ENCODE assay signal across 1 cellular context in genomic region chr15:38453971-38454686, GRCh38.
TF ChIP-seq lines count a peak whose summit lies in the region.

TSS of gene FAM98B (plus strand) at chr15:38454127. CDS start at chr15:38454162, 35 bp downstream.

TF ChIP-seq in K562, 482 proteins besides CTCF, POLR2A, EP300 and RAD21 (continued from another document and continues in another):
- no peak for TF ChIP-seq E2F8 (IDR thresholded peaks at IDR 0.05; ENCODE audit: low read depth, partially characterized antibody)
- TF ChIP-seq EZH2 (IDR thresholded peaks at IDR 0.05; ENCODE audit: borderline replicate concordance, low read depth, low read length): no peak
- TF ChIP-seq XRCC5 (IDR thresholded peaks at IDR 0.05; ENCODE audit: low read depth, low read length): peak; percentile 97
- TF ChIP-seq ZNF696 (CRISPR knock-in tag; conservative IDR thresholded peaks at IDR 0.05): no peak
- TF ChIP-seq ATF4 (CRISPR knock-in tag; IDR thresholded peaks at IDR 0.05): no peak
- TF ChIP-seq GTF2B (IDR thresholded peaks at IDR 0.05; ENCODE audit: extremely low read depth, insufficient read length): no peak
- TF ChIP-seq NFATC3 (IDR thresholded peaks at IDR 0.05): no peak
- no peak for TF ChIP-seq CEBPG (CRISPR knock-in tag; IDR thresholded peaks at IDR 0.05)
- TF ChIP-seq CEBPG (tag; conservative IDR thresholded peaks at IDR 0.05 in 1 of 2, IDR thresholded peaks at IDR 0.05 in 1 of 2): no peak
- TF ChIP-seq ZNF316 (IDR thresholded peaks at IDR 0.05): no peak
- peak; percentile 21 to 87 (median 72) for TF ChIP-seq YY1 (IDR thresholded peaks at IDR 0.05; ENCODE audit: borderline replicate concordance in 1 of 3, control insufficient read depth in 1 of 3, extremely low read depth in 1 of 3, insufficient read depth in 3 of 3, insufficient read length in 1 of 3, insufficient replicate concordance in 2 of 3, low read depth in 1 of 3, low read length in 2 of 3)
- TF ChIP-seq HDAC3 (IDR thresholded peaks at IDR 0.05; ENCODE audit: borderline replicate concordance, partially characterized antibody): peak; percentile 31
- TF ChIP-seq FOXK1 (CRISPR knock-in tag; IDR thresholded peaks at IDR 0.05; ENCODE audit: borderline replicate concordance): no peak
- TF ChIP-seq ZNF175 (CRISPR knock-in tag; IDR thresholded peaks at IDR 0.05; ENCODE audit: low read depth): no peak
- TF ChIP-seq ZBTB8A (IDR thresholded peaks at IDR 0.05; ENCODE audit: partially characterized antibody): no peak
- TF ChIP-seq KAT7 (CRISPR knock-in tag; IDR thresholded peaks at IDR 0.05; ENCODE audit: borderline replicate concordance): no peak
- peak; percentile 93 for TF ChIP-seq NR2C1 (IDR thresholded peaks at IDR 0.05)
- TF ChIP-seq NR2C1 (tag; IDR thresholded peaks at IDR 0.05): peak; percentile 98
- peak; percentile 91; the same call in 1 of the 2 replicates for TF ChIP-seq LCOR (CRISPR knock-in tag; IDR thresholded peaks at IDR 0.05)
- TF ChIP-seq PYGO2 (tag; IDR thresholded peaks at IDR 0.05): peak; percentile 66; the same call in 1 of the 2 replicates
- TF ChIP-seq AFF1 (IDR thresholded peaks at IDR 0.05; ENCODE audit: low read depth in 1 of 2, partially characterized antibody in 2 of 2): peak in 1 of 2 experiments; percentile 50
- TF ChIP-seq PBX2 (CRISPR knock-in tag; IDR thresholded peaks at IDR 0.05; ENCODE audit: low read depth): no peak
- TF ChIP-seq PBX2 (tag; conservative IDR thresholded peaks at IDR 0.05; ENCODE audit: low read depth): no peak
- TF ChIP-seq ZNF277 (CRISPR knock-in tag; IDR thresholded peaks at IDR 0.05; ENCODE audit: borderline replicate concordance): no peak
- no peak for TF ChIP-seq SMARCA5 (IDR thresholded peaks at IDR 0.05)
- no peak for TF ChIP-seq ZNF274 (IDR thresholded peaks at IDR 0.05; ENCODE audit: borderline replicate concordance, low read depth, low read length)
- TF ChIP-seq NR3C1 (CRISPR knock-in tag; IDR thresholded peaks at IDR 0.05): no peak
- no peak for TF ChIP-seq PHB2 (IDR thresholded peaks at IDR 0.05; ENCODE audit: low read depth)
- TF ChIP-seq SAFB (IDR thresholded peaks at IDR 0.05; ENCODE audit: borderline replicate concordance, low read depth, low read length): no peak
- TF ChIP-seq STAT6 (CRISPR knock-in tag; IDR thresholded peaks at IDR 0.05): no peak
- TF ChIP-seq ETS1 (conservative IDR thresholded peaks at IDR 0.05; ENCODE audit: control insufficient read depth, low read depth, low read length): peak; percentile 78; the same call in 1 of the 2 replicates
- TF ChIP-seq ZNF121 (CRISPR knock-in tag; conservative IDR thresholded peaks at IDR 0.05): no peak
- no peak for TF ChIP-seq RBM17 (IDR thresholded peaks at IDR 0.05; ENCODE audit: borderline replicate concordance, low read depth, low read length)
- TF ChIP-seq TEAD1 (CRISPR knock-in tag; IDR thresholded peaks at IDR 0.05): peak; percentile 51 to 60; a peak in 2 of 4 replicates
- TF ChIP-seq GTF2F1 (IDR thresholded peaks at IDR 0.05; ENCODE audit: low read depth, low read length): peak; percentile 75; the same call in 1 of the 2 replicates
- no peak for TF ChIP-seq DLX4 (CRISPR knock-in tag; IDR thresholded peaks at IDR 0.05)
- TF ChIP-seq ZKSCAN8 (CRISPR knock-in tag; IDR thresholded peaks at IDR 0.05): no peak
- no peak for TF ChIP-seq HMG20B (CRISPR knock-in tag; IDR thresholded peaks at IDR 0.05)
- no peak for TF ChIP-seq NUFIP1 (IDR thresholded peaks at IDR 0.05; ENCODE audit: partially characterized antibody)
- peak; percentile 50; the same call in 1 of the 2 replicates for TF ChIP-seq ZNF511 (CRISPR knock-in tag; IDR thresholded peaks at IDR 0.05)
- no peak; the same call in 1 of the 2 replicates for TF ChIP-seq ZNF561 (CRISPR knock-in tag; conservative IDR thresholded peaks at IDR 0.05)
- TF ChIP-seq E2F1 (CRISPR knock-in tag; IDR thresholded peaks at IDR 0.05): no peak
- no peak for TF ChIP-seq PCBP1 (IDR thresholded peaks at IDR 0.05; ENCODE audit: low read depth, low read length, poor library complexity, severe bottlenecking)
- no peak for TF ChIP-seq PCBP2 (IDR thresholded peaks at IDR 0.05; ENCODE audit: low read depth, low read length, poor library complexity, severe bottlenecking)
- TF ChIP-seq SRSF1 (IDR thresholded peaks at IDR 0.05; ENCODE audit: low read depth, low read length): 0 out of 2 replicates have a peak, but pooled peaks have one; percentile 69
- no peak for TF ChIP-seq CBFA2T2 (conservative IDR thresholded peaks at IDR 0.05)
